22 cellular contexts compared by ENCODE assay signal in genomic region chr5:84445049-84445685, GRCh38.
"Had no signal": no experiment of that assay in that cellular context is flagged by ENCODE, and none has a peak within 500 bp of the region (broad histone marks: within the 10 kb centered on the region; RNA-seq: fewer than 3 reads in every experiment).

No MANE protein-coding gene starts in this region.

- H3K27ac Mint-ChIP-seq: activated CD4-positive, alpha-beta memory T cell treated with anti-CD3 and anti-CD28 coated beads, Interleukin-2, amount 10 ng/mL, durations not matched to agents 7 days and 5 days; activated CD4-positive, alpha-beta T cell treated with anti-CD3 and anti-CD28 coated beads for 36 hours; activated naive CD4-positive, alpha-beta T cell treated with anti-CD3 and anti-CD28 coated beads, Interleukin-2, amount 10 ng/mL, durations not matched to agents 7 days and 5 days; activated naive CD8-positive, alpha-beta T cell treated with anti-CD3 and anti-CD28 coated beads for 36 hours; activated T-helper 2 cell treated with anti-CD3 and anti-CD28 coated beads, Interferon-gamma antibody, Interleukin-2, Interleukin-4, amounts not matched to agents 10 μg/mL and 5 μg/mL and 100 μg/mL, durations not matched to agents 14 hours and 24 hours and 36 hours had no signal

- H3K4me3 Mint-ChIP-seq: activated CD4-positive, alpha-beta memory T cell treated with anti-CD3 and anti-CD28 coated beads, Interleukin-2, amount 10 ng/mL, durations not matched to agents 7 days and 5 days; activated CD4-positive, alpha-beta T cell treated with anti-CD3 and anti-CD28 coated beads for 36 hours; activated naive CD4-positive, alpha-beta T cell treated with anti-CD3 and anti-CD28 coated beads, Interleukin-2, amount 10 ng/mL, durations not matched to agents 7 days and 5 days; activated naive CD8-positive, alpha-beta T cell treated with anti-CD3 and anti-CD28 coated beads for 36 hours had no signal

- H3K4me3 ChIP-seq: breast epithelium, PC-9 had no signal

- H3K27me3 ChIP-seq: breast epithelium had no signal

- H3K4me1 Mint-ChIP-seq: activated CD4-positive, alpha-beta memory T cell treated with anti-CD3 and anti-CD28 coated beads, Interleukin-2, amount 10 ng/mL, durations not matched to agents 7 days and 5 days; activated CD4-positive, alpha-beta T cell treated with anti-CD3 and anti-CD28 coated beads for 36 hours; activated naive CD4-positive, alpha-beta T cell treated with anti-CD3 and anti-CD28 coated beads, Interleukin-2, amount 10 ng/mL, durations not matched to agents 7 days and 5 days; activated naive CD8-positive, alpha-beta T cell treated with anti-CD3 and anti-CD28 coated beads for 36 hours had no signal

- H3K9me3 Mint-ChIP-seq: activated naive CD4-positive, alpha-beta T cell treated with anti-CD3 and anti-CD28 coated beads, Interleukin-2, amount 10 ng/mL, durations not matched to agents 7 days and 5 days; activated T-helper 2 cell treated with anti-CD3 and anti-CD28 coated beads, Interferon-gamma antibody, Interleukin-2, Interleukin-4, amounts not matched to agents 10 μg/mL and 5 μg/mL and 100 μg/mL, durations not matched to agents 14 hours and 24 hours and 36 hours had no signal

- ATAC-seq: activated CD4-positive, alpha-beta T cell treated with anti-CD3 and anti-CD28 coated beads for 36 hours had no signal

- H3K27me3 Mint-ChIP-seq: activated CD4-positive, alpha-beta memory T cell treated with anti-CD3 and anti-CD28 coated beads, Interleukin-2, amount 10 ng/mL, durations not matched to agents 7 days and 5 days; activated CD4-positive, alpha-beta T cell treated with anti-CD3 and anti-CD28 coated beads for 36 hours; activated naive CD4-positive, alpha-beta T cell treated with anti-CD3 and anti-CD28 coated beads, Interleukin-2, amount 10 ng/mL, durations not matched to agents 7 days and 5 days; activated naive CD8-positive, alpha-beta T cell treated with anti-CD3 and anti-CD28 coated beads for 36 hours had no signal

- H3K9me3 ChIP-seq: breast epithelium had no signal

- DNase-seq: activated CD4-positive, alpha-beta memory T cell treated with anti-CD3 and anti-CD28 coated beads, Interleukin-2, amount 10 ng/mL, durations not matched to agents 7 days and 5 days; activated CD4-positive, alpha-beta T cell treated with anti-CD3 and anti-CD28 coated beads for 36 hours; activated CD4-positive, alpha-beta T cell treated with anti-CD3 and anti-CD28 coated beads, Interleukin-2, amount 50 U/mL, for 1 hour; activated gamma-delta T cell treated with Interleukin-2 at 50 U/mL for 16 hours; activated naive CD4-positive, alpha-beta T cell treated with anti-CD3 and anti-CD28 coated beads, Interleukin-2, amount 10 ng/mL, durations not matched to agents 7 days and 5 days; activated naive CD8-positive, alpha-beta T cell treated with anti-CD3 and anti-CD28 coated beads for 36 hours; activated T-cell treated with anti-CD3 and anti-CD28 coated beads for 4 hours; activated T-cell treated with anti-CD3 and anti-CD28 coated beads, Interleukin-2, amount 50 U/mL, for 48 hours; anterior cingulate cortex; caudate nucleus; NCI-H1092 treated with DMSO at 0.1 percent for 48 hours; NCI-H1417 treated with DMSO at 0.1 percent for 48 hours; NCI-H1694; NCI-H2029; NCI-H510A treated with DMSO at 0.1 percent for 48 hours; NCI-H69; PC-9; SIG-M5; WERI-Rb-1 had no signal

- H3K4me1 ChIP-seq: breast epithelium had no signal

- H3K36me3 Mint-ChIP-seq: activated naive CD4-positive, alpha-beta T cell treated with anti-CD3 and anti-CD28 coated beads, Interleukin-2, amount 10 ng/mL, durations not matched to agents 7 days and 5 days; activated naive CD8-positive, alpha-beta T cell treated with anti-CD3 and anti-CD28 coated beads for 36 hours had no signal

- H3K27ac ChIP-seq: breast epithelium, KMS-11, PC-9, WERI-Rb-1 had no signal

- H3K36me3 ChIP-seq: breast epithelium, WERI-Rb-1 had no signal
